ENCODE assay signal across 14 cellular contexts in genomic region chr3:52620580-52620979, GRCh38.
DNase-seq lines count a peak whose midpoint lies in the region; ATAC-seq and TF ChIP-seq lines count a peak whose summit lies in the region.
"Had no signal": no experiment of that assay in that cellular context is flagged by ENCODE, and none has a peak within 500 bp of the region (broad histone marks: within the 10 kb centered on the region; RNA-seq: fewer than 3 reads in every experiment).

No MANE protein-coding gene starts in this region.

- CTCF ChIA-PET in activated naive CD4-positive, alpha-beta T cell treated with anti-CD3 and anti-CD28 coated beads for 36 hours (lab: Charles Lee): interaction anchor here (0.6 kb wide), 1 partner anchor 281 kb away, joined by 3 read pairs; no protein-coding TSS in a partner anchor
- CTCF ChIA-PET in CD4-positive, alpha-beta memory T cell (lab: Charles Lee; ENCODE audit: partially characterized antibody): no interaction called here

- intact Hi-C loops in activated naive CD4-positive, alpha-beta T cell treated with anti-CD3 and anti-CD28 coated beads for 36 hours (cut with micrococcal nuclease): no loop called here
- intact Hi-C loops in CD4-positive, alpha-beta memory T cell (cut with micrococcal nuclease): no loop called here

- in situ Hi-C loops in brain microvascular endothelial cell (cut with HindIII; ENCODE audit: low pct_ligation_motif_present, low sequenced_read_pairs): no loop called here

- no peaks in the 10 kb centered on the region for H3K9me3 Mint-ChIP-seq in activated naive CD4-positive, alpha-beta T cell treated with anti-CD3 and anti-CD28 coated beads, Interleukin-2, amount 50 U/mL, for 24 hours
- no peaks in the 10 kb centered on the region for H3K9me3 Mint-ChIP-seq in activated naive CD4-positive, alpha-beta T cell treated with anti-CD3 and anti-CD28 coated beads for 36 hours
- H3K9me3 Mint-ChIP-seq in CD4-positive, alpha-beta memory T cell: no peaks in the 10 kb centered on the region
- no peaks in the 10 kb centered on the region for H3K9me3 Mint-ChIP-seq in central memory CD8-positive, alpha-beta T cell
- no peaks in the 10 kb centered on the region for H3K9me3 Mint-ChIP-seq in natural killer cell treated with Interleukin-12 subunit alpha and Interleukin-12 subunit beta and Interleukin-15 and Interleukin-18, amount 100 ng/mL, for 72 hours
- H3K9me3 Mint-ChIP-seq: GM23338 had no signal

- no peak for TF ChIP-seq CTCF in brain microvascular endothelial cell (IDR thresholded peaks at IDR 0.05; ENCODE audit: low read depth, low read length, missing control alignments)

- H3K27ac ChIP-seq in CD4-positive, alpha-beta memory T cell (ENCODE audit: low read depth, low read length): no peak overlapping the region
- H3K27ac ChIP-seq in brain microvascular endothelial cell: no peak overlapping the region
- H3K27ac ChIP-seq: C4-2B had no signal

- peaks cover 16% of the 10 kb centered on the region for H3K4me1 ChIP-seq in CD4-positive, alpha-beta memory T cell (ENCODE audit: insufficient read depth, low read length)
- H3K4me1 ChIP-seq: BE2C had no signal

- H3K36me3 Mint-ChIP-seq in activated naive CD4-positive, alpha-beta T cell treated with anti-CD3 and anti-CD28 coated beads, Interleukin-2, amount 50 U/mL, for 24 hours: peaks cover 25% of the 10 kb centered on the region
- peaks cover 27% of the 10 kb centered on the region for H3K36me3 Mint-ChIP-seq in activated naive CD4-positive, alpha-beta T cell treated with anti-CD3 and anti-CD28 coated beads for 36 hours (ENCODE audit: low read depth)
- H3K36me3 Mint-ChIP-seq in CD4-positive, alpha-beta memory T cell: peaks cover 53 to 56% of the 10 kb centered on the region in 2 donors
- H3K36me3 Mint-ChIP-seq in central memory CD8-positive, alpha-beta T cell (ENCODE audit: insufficient read depth): peaks cover 42% of the 10 kb centered on the region
- H3K36me3 Mint-ChIP-seq in natural killer cell treated with Interleukin-12 subunit alpha and Interleukin-12 subunit beta and Interleukin-15 and Interleukin-18, amount 100 ng/mL, for 72 hours: peaks cover 21% of the 10 kb centered on the region

- no peak for DNase-seq in activated naive CD4-positive, alpha-beta T cell treated with anti-CD3 and anti-CD28 coated beads for 36 hours
- no peak for DNase-seq in CD4-positive, alpha-beta memory T cell
- DNase-seq in central memory CD8-positive, alpha-beta T cell (ENCODE audit: low spot score in 2 of 2): no peak
- no peak for DNase-seq in natural killer cell treated with Interleukin-12 subunit alpha and Interleukin-12 subunit beta and Interleukin-15 and Interleukin-18, amount 100 ng/mL, for 72 hours (ENCODE audit: low spot score)
- no peak for DNase-seq in pons (ENCODE audit: low spot score)
- DNase-seq in brain microvascular endothelial cell: no peak
- DNase-seq: BE2C, DMS 273 treated with DMSO at 0.1 percent for 48 hours, H7 had no signal

- H3K27me3 ChIP-seq in CD4-positive, alpha-beta memory T cell (ENCODE audit: insufficient read depth, low read length): no peaks in the 10 kb centered on the region
- H3K27me3 ChIP-seq in brain microvascular endothelial cell (replicated peaks): no peaks in the 10 kb centered on the region
- H3K27me3 ChIP-seq: BE2C had no signal

- H3K36me3 ChIP-seq in CD4-positive, alpha-beta memory T cell (ENCODE audit: insufficient read depth, low read length): peaks cover 16% of the 10 kb centered on the region
- peaks cover 32% of the 10 kb centered on the region for H3K36me3 ChIP-seq in brain microvascular endothelial cell (replicated peaks)

- H3K27me3 Mint-ChIP-seq in activated naive CD4-positive, alpha-beta T cell treated with anti-CD3 and anti-CD28 coated beads, Interleukin-2, amount 50 U/mL, for 24 hours: no peaks in the 10 kb centered on the region
- no peaks in the 10 kb centered on the region for H3K27me3 Mint-ChIP-seq in activated naive CD4-positive, alpha-beta T cell treated with anti-CD3 and anti-CD28 coated beads for 36 hours (ENCODE audit: low read depth)
- H3K27me3 Mint-ChIP-seq in CD4-positive, alpha-beta memory T cell: no peaks in the 10 kb centered on the region
- no peaks in the 10 kb centered on the region for H3K27me3 Mint-ChIP-seq in central memory CD8-positive, alpha-beta T cell
- H3K27me3 Mint-ChIP-seq in natural killer cell treated with Interleukin-12 subunit alpha and Interleukin-12 subunit beta and Interleukin-15 and Interleukin-18, amount 100 ng/mL, for 72 hours: no peaks in the 10 kb centered on the region

- H3K4me1 Mint-ChIP-seq in activated naive CD4-positive, alpha-beta T cell treated with anti-CD3 and anti-CD28 coated beads, Interleukin-2, amount 50 U/mL, for 24 hours: peaks cover 23% of the 10 kb centered on the region
- H3K4me1 Mint-ChIP-seq in activated naive CD4-positive, alpha-beta T cell treated with anti-CD3 and anti-CD28 coated beads for 36 hours (ENCODE audit: low read depth): peaks cover 30% of the 10 kb centered on the region
- peaks cover 22 to 35% (median 28%) of the 10 kb centered on the region in 4 donors for H3K4me1 Mint-ChIP-seq in CD4-positive, alpha-beta memory T cell
- peaks cover 19% of the 10 kb centered on the region for H3K4me1 Mint-ChIP-seq in central memory CD8-positive, alpha-beta T cell
- peaks cover 8 to 13% of the 10 kb centered on the region in 2 donors for H3K4me1 Mint-ChIP-seq in natural killer cell treated with Interleukin-12 subunit alpha and Interleukin-12 subunit beta and Interleukin-15 and Interleukin-18, amount 100 ng/mL, for 72 hours (ENCODE audit: low read depth in 2 of 2)
- H3K4me1 Mint-ChIP-seq: GM23338 had no signal

- H3K4me3 Mint-ChIP-seq in activated naive CD4-positive, alpha-beta T cell treated with anti-CD3 and anti-CD28 coated beads, Interleukin-2, amount 50 U/mL, for 24 hours: no peak overlapping the region
- H3K4me3 Mint-ChIP-seq in activated naive CD4-positive, alpha-beta T cell treated with anti-CD3 and anti-CD28 coated beads for 36 hours: no peak overlapping the region
- H3K4me3 Mint-ChIP-seq in CD4-positive, alpha-beta memory T cell: peak overlapping the region in 1 of 8 donors; percentile 21
- H3K4me3 Mint-ChIP-seq in central memory CD8-positive, alpha-beta T cell: no peak overlapping the region
- H3K4me3 Mint-ChIP-seq in natural killer cell treated with Interleukin-12 subunit alpha and Interleukin-12 subunit beta and Interleukin-15 and Interleukin-18, amount 100 ng/mL, for 72 hours: no peak overlapping the region
- H3K4me3 Mint-ChIP-seq: GM23338 had no signal

- H3K9me3 ChIP-seq in CD4-positive, alpha-beta memory T cell (ENCODE audit: control insufficient read depth in 1 of 2, low read length in 2 of 2): no peaks in the 10 kb centered on the region
- H3K9me3 ChIP-seq: BE2C had no signal

- ATAC-seq in central memory CD8-positive, alpha-beta T cell (replicated peaks; ENCODE audit: extremely low read depth, poor library complexity, severe bottlenecking): no peak
- no peak for ATAC-seq in natural killer cell treated with Interleukin-12 subunit alpha and Interleukin-12 subunit beta and Interleukin-15 and Interleukin-18, amount 100 ng/mL, for 72 hours
- ATAC-seq in GM21390 (IDR thresholded peaks at IDR 0.05; ENCODE audit: unreplicated experiment): no peak
- ATAC-seq: GM12878, GM23338 had no signal

- H3K4me3 ChIP-seq in CD4-positive, alpha-beta memory T cell (ENCODE audit: low read length in 2 of 2): no peak overlapping the region
- H3K4me3 ChIP-seq in brain microvascular endothelial cell (ENCODE audit: low read depth, low read length): no peak overlapping the region
- H3K4me3 ChIP-seq: GM12878, GM23338 had no signal

- POLR2A ChIA-PET in CD4-positive, alpha-beta memory T cell (lab: Charles Lee; ENCODE audit: partially characterized antibody): no interaction called here

- peak overlapping the region; percentile 9 for H3K27ac Mint-ChIP-seq in activated naive CD4-positive, alpha-beta T cell treated with anti-CD3 and anti-CD28 coated beads, Interleukin-2, amount 50 U/mL, for 24 hours
- no peak overlapping the region for H3K27ac Mint-ChIP-seq in activated naive CD4-positive, alpha-beta T cell treated with anti-CD3 and anti-CD28 coated beads for 36 hours
- peak overlapping the region in 5 of 7 donors; percentile 0 to 82 (median 37) for H3K27ac Mint-ChIP-seq in CD4-positive, alpha-beta memory T cell
- peak overlapping the region; percentile 52 for H3K27ac Mint-ChIP-seq in central memory CD8-positive, alpha-beta T cell (ENCODE audit: low read depth)
- H3K27ac Mint-ChIP-seq in natural killer cell treated with Interleukin-12 subunit alpha and Interleukin-12 subunit beta and Interleukin-15 and Interleukin-18, amount 100 ng/mL, for 72 hours: peak overlapping the region; percentile 12 to 51
- H3K27ac Mint-ChIP-seq: GM23338 had no signal
